In genomic region chr2:113160962-113161361, GRCh38 we compare ENCODE assay signal across 25 cellular contexts. TPM values are rescaled to one million over a fixed set of nuclear protein-coding genes. Genes with fewer than 3 reads are reported as not detected.
"Had no signal": no experiment of that assay in that cellular context is flagged by ENCODE, and none has a peak within 500 bp of the region (broad histone marks: within the 10 kb centered on the region; RNA-seq: fewer than 3 reads in every experiment).

No MANE protein-coding gene starts in this region.

- H3K27me3 Mint-ChIP-seq: activated CD4-positive, alpha-beta T cell treated with anti-CD3 and anti-CD28 coated beads, Interleukin-2, amount 10 ng/mL, durations not matched to agents 7 days and 5 days; natural killer cell treated with Interleukin-12 subunit alpha and Interleukin-12 subunit beta and Interleukin-15 and Interleukin-18, amount 100 ng/mL, for 72 hours; progenitor cell of endocrine pancreas had no signal

- DNase-seq: activated CD4-positive, alpha-beta T cell treated with anti-CD3 and anti-CD28 coated beads, Interleukin-2, amount 10 ng/mL, durations not matched to agents 7 days and 5 days; activated gamma-delta T cell; activated T-cell treated with anti-CD3 and anti-CD28 coated beads, Interleukin-2, amount 50 U/mL, for 72 hours; amygdala; central memory CD4-positive, alpha-beta T cell; dermis blood vessel endothelial cell; endodermal cell; gastrocnemius medialis; heart right ventricle; left colon; mammary epithelial cell; right cardiac atrium; stimulated activated CD4-positive, alpha-beta T cell treated with anti-CD3 and anti-CD28 coated beads, Interleukin-4, amount 100 ng/mL, for 4 hours; stimulated activated CD8-positive, alpha-beta memory T cell treated with anti-CD3 and anti-CD28 coated beads, Interleukin-4, amount 100 ng/mL, for 48 hours; stimulated activated naive CD4-positive, alpha-beta T cell treated with Interleukin-2 at 50 U/mL for 16 hours; substantia nigra; SW 1271; uterus had no signal

- H3K27ac ChIP-seq: gastrocnemius medialis, heart right ventricle, skin epidermis, tibial nerve, uterus had no signal

- H3K9me3 Mint-ChIP-seq: activated CD4-positive, alpha-beta T cell treated with anti-CD3 and anti-CD28 coated beads, Interleukin-2, amount 10 ng/mL, durations not matched to agents 7 days and 5 days; activated naive CD4-positive, alpha-beta T cell treated with anti-CD3 and anti-CD28 coated beads, Interleukin-2, amount 50 U/mL, for 72 hours; activated T-cell treated with anti-CD3 and anti-CD28 coated beads, Interleukin-2, amount 50 U/mL, for 72 hours; brain; endodermal cell; natural killer cell treated with Interleukin-12 subunit alpha and Interleukin-12 subunit beta and Interleukin-15 and Interleukin-18, amount 100 ng/mL, for 72 hours had no signal

- H3K27ac Mint-ChIP-seq: activated CD4-positive, alpha-beta T cell treated with anti-CD3 and anti-CD28 coated beads, Interleukin-2, amount 10 ng/mL, durations not matched to agents 7 days and 5 days; activated naive CD4-positive, alpha-beta T cell treated with anti-CD3 and anti-CD28 coated beads, Interleukin-2, amount 50 U/mL, for 72 hours; activated T-cell treated with anti-CD3 and anti-CD28 coated beads, Interleukin-2, amount 50 U/mL, for 72 hours; brain; endodermal cell; natural killer cell treated with Interleukin-12 subunit alpha and Interleukin-12 subunit beta and Interleukin-15 and Interleukin-18, amount 100 ng/mL, for 72 hours; progenitor cell of endocrine pancreas had no signal

- H3K36me3 Mint-ChIP-seq: brain; natural killer cell treated with Interleukin-12 subunit alpha and Interleukin-12 subunit beta and Interleukin-15 and Interleukin-18, amount 100 ng/mL, for 72 hours had no signal

- ATAC-seq: activated naive CD4-positive, alpha-beta T cell treated with anti-CD3 and anti-CD28 coated beads, Interleukin-2, amount 50 U/mL, for 72 hours; activated T-cell treated with anti-CD3 and anti-CD28 coated beads, Interleukin-2, amount 50 U/mL, for 72 hours; gastrocnemius medialis; heart right ventricle; left colon; mucosa of descending colon; natural killer cell treated with Interleukin-12 subunit alpha and Interleukin-12 subunit beta and Interleukin-15 and Interleukin-18, amount 100 ng/mL, for 72 hours; right cardiac atrium had no signal

- H3K4me3 Mint-ChIP-seq: activated CD4-positive, alpha-beta T cell treated with anti-CD3 and anti-CD28 coated beads, Interleukin-2, amount 10 ng/mL, durations not matched to agents 7 days and 5 days; activated T-cell treated with anti-CD3 and anti-CD28 coated beads, Interleukin-2, amount 50 U/mL, for 72 hours; brain; endodermal cell; natural killer cell treated with Interleukin-12 subunit alpha and Interleukin-12 subunit beta and Interleukin-15 and Interleukin-18, amount 100 ng/mL, for 72 hours had no signal

RNA-seq across cellular contexts. Expression of gene IL1RN, which starts 33.6 kb away (rescaled TPM):
- total RNA-seq: endodermal cell, progenitor cell of endocrine pancreas had no signal
